ENCODE assay signal across 9 cellular contexts in the genomic region with DNA sequence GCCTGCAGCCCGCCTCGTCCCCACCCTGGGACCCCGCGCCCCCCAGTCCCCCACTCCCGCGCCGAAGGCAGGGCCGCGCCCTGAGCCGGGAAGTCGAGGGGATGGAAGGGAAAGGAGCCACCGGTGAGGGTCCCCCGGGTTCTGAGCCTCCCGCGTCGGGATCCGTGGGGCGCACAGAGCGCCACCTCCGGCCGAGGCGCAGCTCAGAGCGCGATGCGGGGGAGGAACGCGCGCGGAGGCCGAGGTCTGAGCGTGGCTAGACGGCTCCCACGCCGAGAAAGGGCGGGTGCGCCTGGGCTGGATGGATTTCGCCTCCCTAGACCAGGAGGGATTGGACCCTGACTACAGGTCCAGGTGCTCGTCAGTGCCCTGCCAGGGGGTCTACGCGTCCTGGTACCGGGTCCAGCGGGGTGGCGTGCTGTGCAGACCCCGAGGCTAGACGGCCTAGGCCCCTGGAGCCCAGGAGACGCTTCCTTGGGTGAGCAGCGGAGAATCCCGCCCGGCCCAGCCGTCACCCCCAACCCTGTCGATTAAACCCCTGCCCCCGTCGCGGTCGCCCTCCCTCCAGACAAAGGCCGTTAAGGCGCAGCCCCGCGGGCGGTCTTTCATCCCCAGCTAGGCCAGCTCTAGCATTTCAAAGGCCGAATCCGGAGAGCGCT. TPM values are rescaled to one million over a fixed set of nuclear protein-coding genes. Genes with fewer than 3 reads are reported as not detected.
DNase-seq lines count a peak whose midpoint lies in the region; ATAC-seq, FAIRE-seq and TF ChIP-seq lines count a peak whose summit lies in the region.
"Had no signal": no experiment of that assay in that cellular context is flagged by ENCODE, and none has a peak within 500 bp of the region (broad histone marks: within the 10 kb centered on the region; RNA-seq: fewer than 3 reads in every experiment).

No MANE protein-coding gene starts in this region.

- no peak overlapping the region for H3K27ac Mint-ChIP-seq in CD8-positive, alpha-beta T cell
- no peak overlapping the region for H3K27ac Mint-ChIP-seq in activated CD4-positive, alpha-beta memory T cell treated with anti-CD3 and anti-CD28 coated beads for 36 hours

- intact Hi-C loops in CD8-positive, alpha-beta T cell (cut with DNase I, micrococcal nuclease) = loop anchor here in 1 of 2 experiments (10.0 kb wide), 1 partner anchor 64 kb away; no protein-coding TSS in a partner anchor
- intact Hi-C loops in pancreas (cut with DNase I) = loop anchor here in 1 of 3 donors (10.0 kb wide), 1 partner anchor 204 kb away; a partner anchor contains a TSS
- intact Hi-C loops in activated CD4-positive, alpha-beta memory T cell treated with anti-CD3 and anti-CD28 coated beads for 36 hours (cut with micrococcal nuclease) = loop anchor here (5.0 kb wide), 1 partner anchor 207 kb away; a partner anchor contains a TSS

- no peaks in the 10 kb centered on the region for H3K36me3 ChIP-seq in CD8-positive, alpha-beta T cell (ENCODE audit: insufficient read depth, low read length)
- H3K36me3 ChIP-seq in SK-N-SH (replicated peaks in 1 of 2; ENCODE audit: control insufficient read depth in 1 of 2, insufficient read depth in 2 of 2, low read length in 1 of 2) = no peaks in the 10 kb centered on the region
- H3K36me3 ChIP-seq in pancreas = no peaks in the 10 kb centered on the region

- no peak for FAIRE-seq in pancreas (lab: Jason Lieb, UNC)
- FAIRE-seq: GM12891 had no signal

- CTCF ChIA-PET in CD8-positive, alpha-beta T cell (lab: Charles Lee) = no interaction called here
- CTCF ChIA-PET in SK-N-SH (lab: Yijun Ruan, JAX) = interaction anchor here (1.1 to 1.5 kb wide), 2 partner anchors 9 to 17 kb away, joined by 4 to 8 read pairs; no protein-coding TSS in a partner anchor
- CTCF ChIA-PET in activated CD4-positive, alpha-beta memory T cell treated with anti-CD3 and anti-CD28 coated beads for 36 hours (lab: Charles Lee) = no interaction called here

- no peaks in the 10 kb centered on the region for H3K36me3 Mint-ChIP-seq in CD8-positive, alpha-beta T cell
- no peaks in the 10 kb centered on the region for H3K36me3 Mint-ChIP-seq in activated CD4-positive, alpha-beta memory T cell treated with anti-CD3 and anti-CD28 coated beads for 36 hours

- TF ChIP-seq EP300 in SK-N-SH (IDR thresholded peaks at IDR 0.05; ENCODE audit: borderline replicate concordance in 1 of 2, low read depth in 1 of 2, low read length in 1 of 2) = no peak

- no peaks in the 10 kb centered on the region for H3K9me2 ChIP-seq in SK-N-SH

- WGBS in SK-N-SH (ENCODE audit: low lambda C conversion rate) = 10% methylated on average over 24 of the region's 63 CpGs
- WGBS in pancreas, 2 donors = 24 to 32% methylated on average over 52 to 63 of the region's 63 CpGs

- peak overlapping the region; percentile 59 for H3K4me3 Mint-ChIP-seq in CD8-positive, alpha-beta T cell
- no peak overlapping the region for H3K4me3 Mint-ChIP-seq in activated CD4-positive, alpha-beta memory T cell treated with anti-CD3 and anti-CD28 coated beads for 36 hours

- H3K9me3 Mint-ChIP-seq in CD8-positive, alpha-beta T cell = no peaks in the 10 kb centered on the region
- H3K9me3 Mint-ChIP-seq in activated CD4-positive, alpha-beta memory T cell treated with anti-CD3 and anti-CD28 coated beads for 36 hours = no peaks in the 10 kb centered on the region

- H3F3A ChIP-seq in SK-N-SH (replicated peaks; ENCODE audit: insufficient read depth) = peaks cover under 1% of the 10 kb centered on the region

- no peaks in the 10 kb centered on the region for H3K9me3 ChIP-seq in CD8-positive, alpha-beta T cell (ENCODE audit: low read length)
- no peaks in the 10 kb centered on the region for H3K9me3 ChIP-seq in SK-N-SH
- H3K9me3 ChIP-seq in pancreas = no peaks in the 10 kb centered on the region

- H3K4me1 Mint-ChIP-seq in CD8-positive, alpha-beta T cell (ENCODE audit: low read depth) = peaks cover 20% of the 10 kb centered on the region
- peaks cover 16% of the 10 kb centered on the region for H3K4me1 Mint-ChIP-seq in activated CD4-positive, alpha-beta memory T cell treated with anti-CD3 and anti-CD28 coated beads for 36 hours (ENCODE audit: low read depth)

- peak overlapping the region; percentile 100 for H3K4me2 ChIP-seq in SK-N-SH

- H4K20me1 ChIP-seq in SK-N-SH (ENCODE audit: insufficient read depth) = peaks cover 18% of the 10 kb centered on the region

- no peak overlapping the region for H3K4me3 ChIP-seq in CD8-positive, alpha-beta T cell (ENCODE audit: low read depth, low read length)
- H3K4me3 ChIP-seq in SK-N-SH (ENCODE audit: low read depth in 2 of 2, low read length in 1 of 2) = peak overlapping the region; percentile 66 to 67; a peak in 3 of 4 replicates
- H3K4me3 ChIP-seq in epithelial cell of esophagus (ENCODE audit: low read length) = peak overlapping the region; percentile 31
- H3K4me3 ChIP-seq in pancreas = peak overlapping the region; percentile 36 to 100 (median 56)

- H3K27me3 ChIP-seq in CD8-positive, alpha-beta T cell (ENCODE audit: insufficient read depth, low read length) = peaks cover 29% of the 10 kb centered on the region
- no peaks in the 10 kb centered on the region for H3K27me3 ChIP-seq in SK-N-SH (ENCODE audit: insufficient read depth)
- no peaks in the 10 kb centered on the region for H3K27me3 ChIP-seq in pancreas

- DNase-seq in CD8-positive, alpha-beta T cell = no peak
- DNase-seq in SK-N-SH (no peak), epithelial cell of esophagus (ENCODE audit: low read depth) (no peak), pancreas (peak in 2 of 6 donors; percentile 70 to 87), cerebellum (ENCODE audit: low spot score) (no peak)
- no peak for DNase-seq in activated CD4-positive, alpha-beta memory T cell treated with anti-CD3 and anti-CD28 coated beads for 36 hours

- H3K79me2 ChIP-seq in SK-N-SH (ENCODE audit: insufficient read depth) = peaks cover 34% of the 10 kb centered on the region

- H3K27ac ChIP-seq in CD8-positive, alpha-beta T cell (ENCODE audit: low read depth, low read length) = no peak overlapping the region
- H3K27ac ChIP-seq in SK-N-SH (ENCODE audit: low read depth in 2 of 2, low read length in 1 of 2) (peak overlapping the region in 1 of 2 experiments; percentile 68; a peak in 2 of 4 replicates), pancreas (peak overlapping the region; percentile 81 to 92 (median 89))

- no peak for TF ChIP-seq CTCF in CD8-positive, alpha-beta T cell (IDR thresholded peaks at IDR 0.05)
- TF ChIP-seq CTCF in SK-N-SH (IDR thresholded peaks at IDR 0.05) (peak; percentile 36), epithelial cell of esophagus (IDR thresholded peaks at IDR 0.05; ENCODE audit: insufficient read depth, low read depth, low read length, missing control alignments) (peak; percentile 11), pancreas (IDR thresholded peaks at IDR 0.05) (no peak)

- POLR2A ChIA-PET in CD8-positive, alpha-beta T cell (lab: Charles Lee) = no interaction called here
- POLR2A ChIA-PET in SK-N-SH (lab: Yijun Ruan, JAX) = interaction anchor here (0.9 kb wide), 1 partner anchor 40 kb away, joined by 3 read pairs; no protein-coding TSS in a partner anchor
- POLR2A ChIA-PET in activated CD4-positive, alpha-beta memory T cell treated with anti-CD3 and anti-CD28 coated beads for 36 hours (lab: Charles Lee) = no interaction called here

- TF ChIP-seq RAD21 in SK-N-SH (IDR thresholded peaks at IDR 0.05; ENCODE audit: low read length) = no peak

- ATAC-seq in CD8-positive, alpha-beta T cell = no peak
- ATAC-seq in pancreas = peak in 1 of 4 donors; percentile 2
- ATAC-seq in GM18858 (IDR thresholded peaks at IDR 0.05; ENCODE audit: unreplicated experiment) = no peak
- ATAC-seq in GM21515 (IDR thresholded peaks at IDR 0.05; ENCODE audit: unreplicated experiment) = no peak

- no peak overlapping the region for H2AFZ ChIP-seq in SK-N-SH (ENCODE audit: low read depth)

- peak overlapping the region; percentile 74 for H3K9ac ChIP-seq in SK-N-SH

- peaks cover 24% of the 10 kb centered on the region for H3K4me1 ChIP-seq in CD8-positive, alpha-beta T cell (ENCODE audit: insufficient read depth, low read length)
- H3K4me1 ChIP-seq in SK-N-SH (ENCODE audit: control insufficient read depth in 1 of 2, insufficient read depth in 2 of 2, low read depth in 1 of 2, low read length in 1 of 2) = peaks cover 4 to 11% of the 10 kb centered on the region in 2 experiments; a peak in 3 of 4 replicates
- H3K4me1 ChIP-seq in pancreas = peaks cover 0 to 14% (median 9%) of the 10 kb centered on the region in 3 donors

- H3K27me3 Mint-ChIP-seq in CD8-positive, alpha-beta T cell (ENCODE audit: low read depth) = peaks cover 29% of the 10 kb centered on the region
- peaks cover 38% of the 10 kb centered on the region for H3K27me3 Mint-ChIP-seq in activated CD4-positive, alpha-beta memory T cell treated with anti-CD3 and anti-CD28 coated beads for 36 hours

TF ChIP-seq in SK-N-SH, 30 proteins besides CTCF, POLR2A, EP300 and RAD21:
- TF ChIP-seq RCOR1 (IDR thresholded peaks at IDR 0.05; ENCODE audit: low read length) (no peak), POLR2AphosphoS5 (IDR thresholded peaks at IDR 0.05; ENCODE audit: low read depth, low read length) (no peak)

RNA-seq across cellular contexts. Expression of a gene that starts 1.0 kb away (rescaled TPM):
- total RNA-seq in CD8-positive, alpha-beta T cell = 1 to 10 TPM; 2.1 to 2.3 TPM
- polyA plus RNA-seq in SK-N-SH (2012; rRNA removed) (13.5 and 18.9 TPM in 2 replicates), pancreas (10 to 100 TPM; 53.3 to 60.4 TPM)
- 6.8 and 9.8 TPM in 2 replicates for polyA plus RNA-seq in SK-N-SH (2012; cell fraction: cytosol; rRNA removed)
- 36.8 and 43.2 TPM in 2 replicates for polyA plus RNA-seq in SK-N-SH (2012; cell fraction: nucleus; rRNA removed)
- total RNA-seq in pancreas (100 to 1,000 TPM in 1 of 6 donors, 10 to 100 TPM in 5; 54.1 to 175 (median 81.5) TPM), cerebellum (14.5 TPM)
- 1 to 10 TPM; 6.3 to 6.9 TPM for total RNA-seq in activated CD4-positive, alpha-beta memory T cell treated with anti-CD3 and anti-CD28 coated beads for 36 hours

Comparison
In these comparisons a context has a peak if more than half of its experiments do, and no peak if none do; other contexts are left out.
1. CTCF ChIP-seq: peak in SK-N-SH (single experiment) and epithelial cell of esophagus (single experiment); none in CD8-positive, alpha-beta T cell (single experiment) and pancreas (0 of 4).